6 cellular contexts compared by ENCODE assay signal in the genomic region with DNA sequence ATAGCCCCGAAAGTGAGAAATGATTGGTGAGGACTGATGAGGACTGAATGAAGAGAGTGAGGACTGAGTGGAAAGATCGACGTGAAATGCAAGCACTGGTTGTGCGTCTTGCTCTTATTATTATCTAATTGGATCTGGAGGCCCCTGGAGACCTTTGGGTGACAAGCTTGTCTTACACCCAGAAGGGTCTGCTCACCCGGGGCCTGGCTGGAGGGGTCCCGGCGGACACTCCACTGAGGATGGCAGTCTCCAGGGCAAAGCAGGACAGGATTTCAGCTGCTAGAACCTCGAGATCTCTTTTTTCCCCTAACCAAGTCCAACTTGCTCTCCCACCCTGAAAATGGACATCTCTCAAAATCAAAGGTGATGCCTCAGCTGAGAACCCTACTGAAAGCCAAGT.
"Had no signal": no experiment of that assay in that cellular context is flagged by ENCODE, and none has a peak within 500 bp of the region (broad histone marks: within the 10 kb centered on the region; RNA-seq: fewer than 3 reads in every experiment).

No MANE protein-coding gene starts in this region.

- DNase-seq: IMR-90, KBM-7, KG1 had no signal

- H3K27me3 Mint-ChIP-seq: IgD-negative memory B cell had no signal

- H3K36me3 Mint-ChIP-seq: IgD-negative memory B cell had no signal

- H3K4me3 Mint-ChIP-seq: IgD-negative memory B cell had no signal

- H3K27ac Mint-ChIP-seq: IgD-negative memory B cell had no signal

- ATAC-seq: HepG2, K562 had no signal
